ENCODE assay signal across 20 cellular contexts in genomic region chr6:125236536-125237327, GRCh38.
DNase-seq lines count a peak whose midpoint lies in the region; ATAC-seq and TF ChIP-seq lines count a peak whose summit lies in the region.
"Had no signal": no experiment of that assay in that cellular context is flagged by ENCODE, and none has a peak within 500 bp of the region (broad histone marks: within the 10 kb centered on the region; RNA-seq: fewer than 3 reads in every experiment).

No MANE protein-coding gene starts in this region.

- TF ChIP-seq CTCF in PC-3 (conservative IDR thresholded peaks at IDR 0.05; ENCODE audit: low read depth, low read length), result no peak
- TF ChIP-seq CTCF in fibroblast of the aortic adventitia (IDR thresholded peaks at IDR 0.05; ENCODE audit: insufficient read depth, low read length), result no peak

- no peaks in the 10 kb centered on the region for H4K20me1 ChIP-seq in PC-3 (ENCODE audit: low read length)

- H3K27ac Mint-ChIP-seq in activated T-cell treated with anti-CD3 and anti-CD28 coated beads, Interleukin-2, amount 50 U/mL, for 72 hours, result peak overlapping the region; percentile 13
- H3K27ac Mint-ChIP-seq: nephron had no signal

- in situ Hi-C loops in HAP-1 (cut with MboI; ENCODE audit: low sequenced_read_pairs), result no loop called here

- H2AFZ ChIP-seq in PC-3 (ENCODE audit: low read length), result no peak overlapping the region

- H3K9me3 ChIP-seq in PC-3 (ENCODE audit: low read length) (no peaks in the 10 kb centered on the region), HAP-1 (peaks cover 8% of the 10 kb centered on the region; the same call in 1 of the 2 replicates)

- H3K9ac ChIP-seq in PC-3 (ENCODE audit: low read length), result no peak overlapping the region

- H3K27me3 Mint-ChIP-seq in activated T-cell treated with anti-CD3 and anti-CD28 coated beads, Interleukin-2, amount 50 U/mL, for 72 hours (ENCODE audit: low read depth), result no peaks in the 10 kb centered on the region

- peaks cover 16 to 18% of the 10 kb centered on the region in 2 donors for H3K9me3 Mint-ChIP-seq in activated T-cell treated with anti-CD3 and anti-CD28 coated beads, Interleukin-2, amount 50 U/mL, for 72 hours

- no peaks in the 10 kb centered on the region for H3K9me2 ChIP-seq in PC-3 (replicated peaks; ENCODE audit: low read length)

- POLR2A ChIA-PET in PC-3 (lab: Charles Lee; ENCODE audit: unreplicated experiment), result no interaction called here

- intact Hi-C loops in PC-3 (cut with micrococcal nuclease), result no loop called here

- H3K27me3 ChIP-seq in PC-3 (ENCODE audit: low read length) (no peaks in the 10 kb centered on the region), HAP-1 (ENCODE audit: low read depth) (no peaks in the 10 kb centered on the region)
- H3K27me3 ChIP-seq: esophagus muscularis mucosa, right atrium auricular region, upper lobe of left lung had no signal

- H3F3A ChIP-seq in PC-3 (ENCODE audit: low read length, unreplicated experiment), result no peaks in the 10 kb centered on the region

- H3K27ac ChIP-seq in PC-3 (ENCODE audit: low read length), result no peak overlapping the region
- H3K27ac ChIP-seq: esophagus muscularis mucosa, lower lobe of right lung, right atrium auricular region, upper lobe of left lung had no signal

- H3K36me3 ChIP-seq in PC-3 (ENCODE audit: low read depth, low read length) (no peaks in the 10 kb centered on the region), HAP-1 (replicated peaks) (no peaks in the 10 kb centered on the region)
- H3K36me3 ChIP-seq: esophagus muscularis mucosa, lower lobe of right lung, right atrium auricular region, upper lobe of left lung had no signal

- no peaks in the 10 kb centered on the region for H3K4me1 ChIP-seq in PC-3 (ENCODE audit: insufficient read depth, low read length)
- peaks cover 10% of the 10 kb centered on the region for H3K4me1 ChIP-seq in HAP-1
- H3K4me1 ChIP-seq: lower lobe of right lung, upper lobe of left lung had no signal

- CTCF ChIA-PET in PC-3 (lab: Charles Lee), result no interaction called here

- peaks cover 6 to 7% of the 10 kb centered on the region in 2 donors for H3K36me3 Mint-ChIP-seq in activated T-cell treated with anti-CD3 and anti-CD28 coated beads, Interleukin-2, amount 50 U/mL, for 72 hours (ENCODE audit: insufficient read depth in 2 of 2)

- DNase-seq in activated T-cell treated with anti-CD3 and anti-CD28 coated beads, Interleukin-2, amount 50 U/mL, for 72 hours, result no peak
- no peak for DNase-seq in activated T-cell treated with anti-CD3 and anti-CD28 coated beads, Interleukin-2, amount 50 U/mL, for 48 hours
- DNase-seq in PC-3 (peak; percentile 26), fibroblast of the aortic adventitia (ENCODE audit: low read depth) (peak; percentile 39), DMS79 treated with DMSO at 0.1 percent for 48 hours (lab: John Stamatoyannopoulos, UW) (no peak), D341Med (ENCODE audit: low spot score) (no peak), HAP-1 (ENCODE audit: low spot score in 2 of 2) (no peak)
- DNase-seq: activated T-cell treated with anti-CD3 and anti-CD28 coated beads, Interleukin-2, amount 50 U/mL, for 4 hours; Caco-2; H7; lower lobe of right lung; NCI-H187; NCI-H524 treated with DMSO at 0.1 percent for 48 hours; stimulated activated CD4-positive, alpha-beta T cell treated with anti-CD3 and anti-CD28 coated beads, Interleukin-2, amount 100 ng/mL, for 48 hours; T1000; upper lobe of left lung had no signal

- no peak overlapping the region for H3K4me2 ChIP-seq in PC-3 (ENCODE audit: low read length)

- H3K4me1 Mint-ChIP-seq in activated T-cell treated with anti-CD3 and anti-CD28 coated beads, Interleukin-2, amount 50 U/mL, for 72 hours (ENCODE audit: low read depth), result no peaks in the 10 kb centered on the region

- H3K4me3 Mint-ChIP-seq in activated T-cell treated with anti-CD3 and anti-CD28 coated beads, Interleukin-2, amount 50 U/mL, for 72 hours, result no peak overlapping the region
- H3K4me3 Mint-ChIP-seq: activated T-cell treated with anti-CD3 and anti-CD28 coated beads, Interleukin-2, amount 50 U/mL, for 4 hours; nephron had no signal

- no TSS peak for BruUV-seq in PC-3 (replicated peaks; lab: Mats Ljungman, UMichigan)

- H3K4me3 ChIP-seq in PC-3 (ENCODE audit: low read length) (no peak overlapping the region), fibroblast of the aortic adventitia (ENCODE audit: low read depth, low read length) (no peak overlapping the region), HAP-1 (no peak overlapping the region)
- H3K4me3 ChIP-seq: esophagus muscularis mucosa, lower lobe of right lung, right atrium auricular region, upper lobe of left lung had no signal

- no peak for ATAC-seq in activated T-cell treated with anti-CD3 and anti-CD28 coated beads, Interleukin-2, amount 50 U/mL, for 72 hours (replicated peaks in 1 of 2)
- ATAC-seq in PC-3, result peak; percentile 27
- no peak for ATAC-seq in HG02885 (IDR thresholded peaks at IDR 0.05; ENCODE audit: poor library complexity, unreplicated experiment)
- ATAC-seq: activated T-cell treated with anti-CD3 and anti-CD28 coated beads, Interleukin-2, amount 50 U/mL, for 4 hours; lower lobe of right lung had no signal

- no peaks in the 10 kb centered on the region for H3K79me2 ChIP-seq in PC-3 (ENCODE audit: low read length)

Comparison
In these comparisons a context has a peak if more than half of its experiments do, and no peak if none do; other contexts are left out.
1. DNase-seq: peak in PC-3 (single experiment) and fibroblast of the aortic adventitia (single experiment); none in activated T-cell treated with anti-CD3 and anti-CD28 coated beads, Interleukin-2, amount 50 U/mL, for 72 hours (0 of 2), activated T-cell treated with anti-CD3 and anti-CD28 coated beads, Interleukin-2, amount 50 U/mL, for 48 hours (0 of 2), DMS79 treated with DMSO at 0.1 percent for 48 hours (single experiment), D341Med (single experiment) and HAP-1 (0 of 2).